In the genomic region with DNA sequence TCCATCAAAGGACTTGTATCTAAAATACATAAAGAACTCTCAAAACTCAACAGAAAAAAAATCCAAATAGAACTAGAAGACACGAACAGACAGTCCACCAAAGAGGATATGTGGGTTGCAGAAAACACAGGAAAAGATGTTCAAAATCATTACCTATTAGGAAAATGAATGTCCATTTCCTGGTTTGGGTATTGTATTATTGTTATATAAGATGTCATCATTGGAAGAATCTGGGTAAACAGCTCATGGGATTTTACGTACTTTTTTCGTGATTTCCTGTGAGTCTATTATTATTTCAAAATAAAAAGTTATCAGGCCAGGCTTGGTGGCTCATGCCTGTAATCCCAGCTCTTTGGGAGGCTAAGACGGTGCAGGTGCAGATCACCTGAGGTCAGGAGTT, we compare ENCODE assay signal across 8 cellular contexts. TPM values are rescaled to one million over a fixed set of nuclear protein-coding genes. Genes with fewer than 3 reads are reported as not detected.
"Had no signal": no experiment of that assay in that cellular context is flagged by ENCODE, and none has a peak within 500 bp of the region (broad histone marks: within the 10 kb centered on the region; RNA-seq: fewer than 3 reads in every experiment).

No MANE protein-coding gene starts in this region.

- H3K9me3 ChIP-seq: HAP-1 had no signal

- H3K4me3 ChIP-seq: GM23248, HAP-1 had no signal

- H2AFZ ChIP-seq: GM23248 had no signal

- H3K9ac ChIP-seq: GM23248 had no signal

- H3K36me3 Mint-ChIP-seq: IgD-negative memory B cell had no signal

- H3K36me3 ChIP-seq: HAP-1 had no signal

- H3K4me3 Mint-ChIP-seq: IgD-negative memory B cell had no signal

- H3K27ac ChIP-seq: GM23248, HL-60 had no signal

- DNase-seq: GM23248, GOT3, H7 had no signal

RNA-seq across cellular contexts. Expression of a gene that starts 9.2 kb away (rescaled TPM):
- total RNA-seq: H4, H7, HepG2 had no signal
- polyA plus RNA-seq: HepG2 had no signal
